ENCODE assay signal across 8 cellular contexts in the genomic region with DNA sequence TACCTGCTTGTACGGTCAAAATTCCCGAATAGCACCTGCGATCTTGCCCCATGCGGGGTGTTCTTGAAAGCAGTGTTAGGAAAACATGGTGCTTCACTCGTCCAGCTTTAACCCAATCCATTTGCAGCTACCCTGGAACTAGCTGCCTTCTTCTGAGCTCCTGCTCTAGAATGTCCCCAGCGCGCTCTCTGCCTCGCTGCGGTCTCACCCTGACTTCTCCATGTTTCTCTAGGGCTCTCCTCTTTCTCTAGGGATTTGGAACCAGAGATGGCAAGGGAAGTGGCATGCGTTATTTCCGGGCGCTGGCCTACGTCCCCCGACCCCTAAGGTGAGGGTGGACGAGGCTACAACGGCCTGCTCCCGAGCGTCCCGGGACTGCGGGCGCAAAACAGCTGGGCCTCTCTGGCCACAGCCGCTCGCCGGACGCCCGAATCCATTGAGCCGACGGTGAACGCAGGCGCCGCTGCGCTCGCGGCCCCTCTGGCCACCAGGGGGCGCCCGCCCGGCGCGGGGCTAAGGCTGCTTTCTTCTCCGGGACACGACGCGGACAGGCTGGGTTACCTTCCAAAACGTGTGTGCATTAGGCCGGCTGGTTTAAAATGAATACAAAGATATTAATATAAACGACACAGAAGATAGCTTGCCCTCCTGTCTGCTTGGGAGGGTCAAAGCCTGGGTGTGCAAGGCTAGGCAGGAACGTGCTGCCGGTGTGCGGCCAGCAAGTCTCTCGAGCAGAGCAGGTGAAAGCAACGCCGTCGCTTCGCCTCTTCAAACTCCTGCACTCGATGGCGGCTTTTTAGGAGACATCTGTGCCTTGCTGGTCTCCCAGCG. TPM values are rescaled to one million over a fixed set of nuclear protein-coding genes. Genes with fewer than 3 reads are reported as not detected.
DNase-seq lines count a peak whose midpoint lies in the region; ATAC-seq and TF ChIP-seq lines count a peak whose summit lies in the region.

No MANE protein-coding gene starts in this region.

- CTCF ChIA-PET in AG04450 (lab: Charles Lee): interaction anchor here (0.5 to 3.1 kb wide), 116 partner anchors 8 to 1158 kb away, joined by 3 to 39 read pairs (median 4); no protein-coding TSS in a partner anchor

- H3K23ac ChIP-seq in mesendoderm (ENCODE audit: low read length): no peak overlapping the region

- POLR2A ChIA-PET in AG04450 (lab: Yijun Ruan, JAX): interaction anchor here (1.5 kb wide), 1 partner anchor 663 kb away, joined by 5 read pairs; no protein-coding TSS in a partner anchor

- peak overlapping the region; percentile 83 for H3K4ac ChIP-seq in mesendoderm (ENCODE audit: low read depth, low read length)

- no peak for DNase-seq in AG04450 (ENCODE audit: low read depth, low spot score)
- peak; percentile 80 to 93 for DNase-seq in NCI-H526 (lab: John Stamatoyannopoulos, UW)
- peak in 2 of 3 experiments; percentile 52 to 62 for DNase-seq in activated CD8-positive, alpha-beta memory T cell treated with anti-CD3 and anti-CD28 coated beads for 48 hours (ENCODE audit: low read depth in 2 of 3, low spot score in 2 of 3)
- DNase-seq in mesendoderm: peak; percentile 87
- peak; percentile 32 for DNase-seq in stimulated activated CD8-positive, alpha-beta memory T cell treated with anti-CD3 and anti-CD28 coated beads, Interleukin-15, amount 100 ng/mL, for 1 hour (ENCODE audit: low read depth)

- peak; percentile 47 for ATAC-seq in GM18858 (IDR thresholded peaks at IDR 0.05; ENCODE audit: unreplicated experiment)
- peak; percentile 55 for ATAC-seq in HG03095 (IDR thresholded peaks at IDR 0.05; ENCODE audit: unreplicated experiment)

- H3K4me1 ChIP-seq in endocrine pancreas (ENCODE audit: control insufficient read depth, insufficient read depth, low read length) (peaks cover 10% of the 10 kb centered on the region), mesendoderm (ENCODE audit: control insufficient read depth, low read depth, low read length) (peaks cover 6% of the 10 kb centered on the region)

- no peak overlapping the region for H4K5ac ChIP-seq in mesendoderm (ENCODE audit: low read length)

- peak overlapping the region; percentile 85 for H3K18ac ChIP-seq in mesendoderm (ENCODE audit: low read length)

- TF ChIP-seq CTCF in AG04450 (IDR thresholded peaks at IDR 0.05; ENCODE audit: low read depth, low read length): peak; percentile 84

- H3K9me3 ChIP-seq in AG04450 (ENCODE audit: control insufficient read depth, insufficient read depth, low read length) (peaks cover 6% of the 10 kb centered on the region; the same call in 1 of the 2 replicates), endocrine pancreas (ENCODE audit: control insufficient read depth, low read length) (no peaks in the 10 kb centered on the region)

- H3K27ac ChIP-seq in AG04450 (ENCODE audit: low read depth, low read length) (peak overlapping the region; percentile 65), mesendoderm (ENCODE audit: low read depth, low read length) (peak overlapping the region; percentile 48)

- H4K8ac ChIP-seq in mesendoderm (ENCODE audit: low read depth, low read length): no peak overlapping the region

- no peaks in the 10 kb centered on the region for H3K27me3 ChIP-seq in AG04450 (ENCODE audit: control insufficient read depth, insufficient read depth, low read length)
- H3K27me3 ChIP-seq in endocrine pancreas (ENCODE audit: control insufficient read depth, insufficient read depth, low read length): no peaks in the 10 kb centered on the region
- H3K27me3 ChIP-seq in mesendoderm (ENCODE audit: insufficient read depth, low read length, poor library complexity): no peaks in the 10 kb centered on the region

- peak overlapping the region; percentile 98 for H3K56ac ChIP-seq in mesendoderm (ENCODE audit: low read length)

- H2BK120ac ChIP-seq in mesendoderm (ENCODE audit: low read depth, low read length): peak overlapping the region; percentile 62

- H3K36me3 ChIP-seq in endocrine pancreas (ENCODE audit: control insufficient read depth, insufficient read depth, low read length): no peaks in the 10 kb centered on the region
- no peaks in the 10 kb centered on the region for H3K36me3 ChIP-seq in mesendoderm (ENCODE audit: control insufficient read depth, insufficient read depth, low read length)

- no peaks in the 10 kb centered on the region for H3K79me1 ChIP-seq in mesendoderm (ENCODE audit: low read length)

- peak overlapping the region; percentile 51 for H3K4me2 ChIP-seq in mesendoderm (ENCODE audit: low read length)

- H3K79me2 ChIP-seq in mesendoderm (ENCODE audit: control insufficient read depth, insufficient read depth, low read length): peaks cover 30% of the 10 kb centered on the region

- H2BK5ac ChIP-seq in mesendoderm (ENCODE audit: low read length): peak overlapping the region; percentile 33

- no peak overlapping the region for H2BK15ac ChIP-seq in mesendoderm (replicated peaks; ENCODE audit: low read depth)

- H3K9ac ChIP-seq in endocrine pancreas (ENCODE audit: control insufficient read depth, insufficient read depth, low read length) (peak overlapping the region; percentile 60), mesendoderm (ENCODE audit: low read length) (peak overlapping the region; percentile 64)

- peak overlapping the region; percentile 95 for H3K4me3 ChIP-seq in AG04450 (ENCODE audit: low read depth, low read length)
- peak overlapping the region; percentile 87 for H3K4me3 ChIP-seq in endocrine pancreas (ENCODE audit: control insufficient read depth, insufficient read depth, low read length)
- H3K4me3 ChIP-seq in mesendoderm (ENCODE audit: low read length): peak overlapping the region; percentile 32

- H2AK5ac ChIP-seq in mesendoderm (ENCODE audit: low read length): peak overlapping the region; percentile 43

- WGBS in mesendoderm (ENCODE audit: extremely low coverage, insufficient coverage, low lambda C conversion rate): no CpG with 5 or more reads among the region's 57 CpGs

RNA-seq across cellular contexts. Expression of gene SPRY2, which starts 1.8 kb away (rescaled TPM):
- 15.2 and 16.9 TPM in 2 replicates for polyA plus RNA-seq in AG04450 (2011; rRNA removed)
- polyA minus RNA-seq in AG04450 (2011; rRNA and poly(A)+ RNA removed): 18.2 and 28.5 TPM in 2 replicates
- polyA plus RNA-seq in mesendoderm (2013, experiment 1 of 2): 36.8 TPM
- 35.8 TPM for polyA plus RNA-seq in mesendoderm (2013, experiment 2 of 2)

Comparison
In these comparisons a context has a peak if more than half of its experiments do, and no peak if none do; other contexts are left out.
1. H3K4me3 ChIP-seq: peak in every context shown above with its lines; median percentile 95 in AG04450; 87 in endocrine pancreas; 32 in mesendoderm.